ENCODE assay signal across 22 cellular contexts in the genomic region with DNA sequence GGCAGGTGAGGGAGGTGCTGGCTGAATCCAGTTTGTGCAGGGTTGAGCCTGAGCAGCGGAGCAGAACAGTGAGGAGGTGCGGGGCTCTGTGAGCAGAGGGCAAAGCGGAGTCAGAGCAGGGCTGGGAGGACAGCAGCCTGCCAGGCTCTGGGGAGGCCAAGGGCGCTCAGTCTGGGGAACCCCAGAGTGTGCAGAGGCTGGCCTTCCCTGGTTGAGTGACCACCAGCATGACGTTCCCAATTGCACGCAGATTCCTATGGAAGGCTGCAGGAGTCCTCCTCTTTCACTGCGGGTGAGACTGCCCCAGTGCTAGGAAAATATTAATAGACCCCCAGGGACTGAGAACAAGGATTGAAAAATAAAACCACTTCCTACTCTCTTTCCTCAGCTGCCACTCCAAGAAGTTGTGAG. TPM values are rescaled to one million over a fixed set of nuclear protein-coding genes. Genes with fewer than 3 reads are reported as not detected.
A peak's percentile ranks its signal among the peaks of the same experiment; 100 is the strongest.
DNase-seq lines count a peak whose midpoint lies in the region; ATAC-seq and TF ChIP-seq lines count a peak whose summit lies in the region.
"Had no signal": no experiment of that assay in that cellular context is flagged by ENCODE, and none has a peak within 500 bp of the region (broad histone marks: within the 10 kb centered on the region; RNA-seq: fewer than 3 reads in every experiment).

No MANE protein-coding gene starts in this region.

- intact Hi-C loops in posterior vena cava (cut with DNase I) (no loop called here), upper lobe of right lung (cut with DNase I) (no loop called here)

- no peak for DNase-seq in stimulated activated naive CD8-positive, alpha-beta T cell treated with anti-CD3 and anti-CD28 coated beads, Interleukin-15, amount 100 ng/mL, for 72 hours
- no peak for DNase-seq in stimulated activated naive CD8-positive, alpha-beta T cell treated with anti-CD3 and anti-CD28 coated beads, Interleukin-15, Interleukin-2, amounts not matched to agents 100 U/mL and 50 U/mL, for 24 hours
- DNase-seq in right atrium auricular region (ENCODE audit: low spot score): no peak
- DNase-seq in posterior vena cava (ENCODE audit: low spot score): peak; percentile 59
- DNase-seq in upper lobe of right lung: peak; percentile 39
- no peak for DNase-seq in SKM-1 treated with dmso at 0.1 percent for 144 hours (lab: John Stamatoyannopoulos, UW; ENCODE audit: unreplicated experiment)
- DNase-seq in NCI-H446 (lab: John Stamatoyannopoulos, UW): no peak
- DNase-seq: activated CD4-positive, alpha-beta T cell treated with anti-CD3 and anti-CD28 coated beads, Interleukin-2, amount 50 U/mL, for 1 hour; activated CD8-positive, alpha-beta memory T cell treated with anti-CD3 and anti-CD28 coated beads, Interleukin-2, amount 50 U/mL, for 48 hours; activated naive CD4-positive, alpha-beta T cell; CD4-positive, alpha-beta memory T cell; mammary epithelial cell; MM.1S; naive thymus-derived CD8-positive, alpha-beta T cell; NCI-H2029 treated with DMSO at 0.1 percent for 48 hours; NCI-H524 treated with DMSO at 0.1 percent for 48 hours; stimulated activated naive CD4-positive, alpha-beta T cell; T-cell had no signal

- no peak overlapping the region for H3K27ac Mint-ChIP-seq in stimulated activated naive CD8-positive, alpha-beta T cell treated with anti-CD3 and anti-CD28 coated beads, Interleukin-15, amount 100 ng/mL, for 72 hours
- H3K27ac Mint-ChIP-seq: CD4-positive, alpha-beta memory T cell; IgD-negative memory B cell; naive thymus-derived CD8-positive, alpha-beta T cell; T-cell had no signal

- H3K4me1 ChIP-seq in right atrium auricular region (peaks cover 0 to 98% of the 10 kb centered on the region in 2 donors), upper lobe of right lung (no peaks in the 10 kb centered on the region)

- H3K36me3 ChIP-seq in right atrium auricular region: no peaks in the 10 kb centered on the region
- H3K36me3 ChIP-seq in upper lobe of right lung: no peaks in the 10 kb centered on the region
- H3K36me3 ChIP-seq: ascending aorta had no signal

- peak; percentile 37 for ATAC-seq in stimulated activated naive CD8-positive, alpha-beta T cell treated with anti-CD3 and anti-CD28 coated beads, Interleukin-15, amount 100 ng/mL, for 72 hours
- ATAC-seq in stimulated activated naive CD8-positive, alpha-beta T cell treated with anti-CD3 and anti-CD28 coated beads, Interleukin-15, Interleukin-2, amounts not matched to agents 100 U/mL and 50 U/mL, for 24 hours: no peak
- no peak for ATAC-seq in upper lobe of right lung
- ATAC-seq in GM18517 (IDR thresholded peaks at IDR 0.05; ENCODE audit: unreplicated experiment): no peak
- ATAC-seq: naive thymus-derived CD8-positive, alpha-beta T cell; T-cell had no signal

- no peaks in the 10 kb centered on the region for H3K9me3 Mint-ChIP-seq in stimulated activated naive CD8-positive, alpha-beta T cell treated with anti-CD3 and anti-CD28 coated beads, Interleukin-15, amount 100 ng/mL, for 72 hours
- H3K9me3 Mint-ChIP-seq: CD4-positive, alpha-beta memory T cell; IgD-negative memory B cell; naive thymus-derived CD8-positive, alpha-beta T cell; T-cell had no signal

- no peaks in the 10 kb centered on the region for H3K27me3 ChIP-seq in right atrium auricular region
- no peaks in the 10 kb centered on the region for H3K27me3 ChIP-seq in upper lobe of right lung
- H3K27me3 ChIP-seq: ascending aorta had no signal

- peaks cover 5% of the 10 kb centered on the region for H3K27me3 Mint-ChIP-seq in stimulated activated naive CD8-positive, alpha-beta T cell treated with anti-CD3 and anti-CD28 coated beads, Interleukin-15, amount 100 ng/mL, for 72 hours

- H3K4me3 ChIP-seq in right atrium auricular region (no peak overlapping the region), upper lobe of right lung (no peak overlapping the region)
- H3K4me3 ChIP-seq: ascending aorta had no signal

- no peaks in the 10 kb centered on the region for H3K4me1 Mint-ChIP-seq in stimulated activated naive CD8-positive, alpha-beta T cell treated with anti-CD3 and anti-CD28 coated beads, Interleukin-15, amount 100 ng/mL, for 72 hours
- H3K4me1 Mint-ChIP-seq: CD4-positive, alpha-beta memory T cell; IgD-negative memory B cell; T-cell had no signal

- peak overlapping the region; percentile 79 to 95 for H3K27ac ChIP-seq in right atrium auricular region
- H3K27ac ChIP-seq in upper lobe of right lung: no peak overlapping the region
- H3K27ac ChIP-seq: ascending aorta had no signal

- H3K9me3 ChIP-seq in right atrium auricular region: no peaks in the 10 kb centered on the region
- H3K9me3 ChIP-seq in upper lobe of right lung: no peaks in the 10 kb centered on the region
- H3K9me3 ChIP-seq: ascending aorta had no signal

- TF ChIP-seq CTCF in right atrium auricular region (IDR thresholded peaks at IDR 0.05) (no peak), upper lobe of right lung (IDR thresholded peaks at IDR 0.05) (no peak)

- no peak overlapping the region for H3K4me3 Mint-ChIP-seq in stimulated activated naive CD8-positive, alpha-beta T cell treated with anti-CD3 and anti-CD28 coated beads, Interleukin-15, amount 100 ng/mL, for 72 hours
- H3K4me3 Mint-ChIP-seq: CD4-positive, alpha-beta memory T cell; IgD-negative memory B cell; naive thymus-derived CD8-positive, alpha-beta T cell; T-cell had no signal

RNA-seq across cellular contexts. Expression of gene MRAS, which starts 13.2 kb away (rescaled TPM):
- 100 to 1,000 TPM; 174 to 288 TPM for total RNA-seq in right atrium auricular region
- total RNA-seq in posterior vena cava: 100 to 1,000 TPM in 1 of 2 donors, 10 to 100 TPM in 1; 81.5 to 102 TPM
- 79.4 TPM for total RNA-seq in upper lobe of right lung

RNA-seq across cellular contexts. Expression of gene NME9, which starts 31.9 kb away (rescaled TPM):
- total RNA-seq in right atrium auricular region (not detected), posterior vena cava (not detected), upper lobe of right lung (not detected)
- total RNA-seq: ascending aorta, dermis microvascular lymphatic vessel endothelial cell had no signal

Comparison
In these comparisons a context has a peak if more than half of its experiments do, and no peak if none do; other contexts are left out.
1. DNase-seq: peak in posterior vena cava (single experiment) and upper lobe of right lung (single experiment); none in stimulated activated naive CD8-positive, alpha-beta T cell treated with anti-CD3 and anti-CD28 coated beads, Interleukin-15, amount 100 ng/mL, for 72 hours (0 of 2), stimulated activated naive CD8-positive, alpha-beta T cell treated with anti-CD3 and anti-CD28 coated beads, Interleukin-15, Interleukin-2, amounts not matched to agents 100 U/mL and 50 U/mL, for 24 hours (single experiment), right atrium auricular region (single experiment), SKM-1 treated with dmso at 0.1 percent for 144 hours (single experiment) and NCI-H446 (0 of 2).